ENCODE assay signal across 8 cellular contexts in genomic region chr6:49409951-49410542, GRCh38. TPM values are rescaled to one million over a fixed set of nuclear protein-coding genes. Genes with fewer than 3 reads are reported as not detected.
DNase-seq lines count a peak whose midpoint lies in the region; ATAC-seq, FAIRE-seq and TF ChIP-seq lines count a peak whose summit lies in the region.

No MANE protein-coding gene starts in this region.

- no peak overlapping the region for H3K27ac ChIP-seq in HepG2 (ENCODE audit: extremely low read length, insufficient read depth, low read length)

- FAIRE-seq in HepG2 (lab: Jason Lieb, UNC): peak; percentile 50

- no peak overlapping the region for H3K27ac Mint-ChIP-seq in CD14-positive monocyte

- H3K9me3 Mint-ChIP-seq in CD14-positive monocyte: no peaks in the 10 kb centered on the region

- H2AFZ ChIP-seq in HepG2 (ENCODE audit: low read length): no peak overlapping the region

- no peaks in the 10 kb centered on the region for H3K36me3 Mint-ChIP-seq in CD14-positive monocyte

- H3K36me3 ChIP-seq in HepG2 (replicated peaks in 1 of 2; ENCODE audit: control insufficient read depth in 1 of 2, insufficient read depth in 2 of 2, low read length in 2 of 2): no peaks in the 10 kb centered on the region

- TF ChIP-seq EP300 in HepG2 (IDR thresholded peaks at IDR 0.05; ENCODE audit: low read depth in 2 of 2, low read length in 2 of 2): no peak
- TF ChIP-seq EP300 in HepG2 (CRISPR knock-in tag; IDR thresholded peaks at IDR 0.05; ENCODE audit: borderline replicate concordance): no peak

- H4K20me1 ChIP-seq in HepG2 (ENCODE audit: insufficient read depth, low read length): no peaks in the 10 kb centered on the region

- no peaks in the 10 kb centered on the region for H3K4me1 Mint-ChIP-seq in CD14-positive monocyte

- ATAC-seq in GM19043 (IDR thresholded peaks at IDR 0.05; ENCODE audit: low read depth, unreplicated experiment) (peak; percentile 90), HG03196 (IDR thresholded peaks at IDR 0.05; ENCODE audit: unreplicated experiment) (peak; percentile 73), HepG2 (peak; percentile 97)
- peak; percentile 59 to 65 for ATAC-seq in activated CD4-positive, CD25-positive, alpha-beta regulatory T cell treated with anti-CD3 and anti-CD28 coated beads, Interleukin-2, amount 50 U/mL, for 24 hours

- H3K4me2 ChIP-seq in HepG2 (ENCODE audit: low read depth, low read length): no peak overlapping the region

- H3K4me1 ChIP-seq in HepG2 (ENCODE audit: insufficient read depth, low read length): no peaks in the 10 kb centered on the region

- intact Hi-C loops in CD14-positive monocyte (cut with micrococcal nuclease) (loop anchor here in 1 of 2 donors (5.0 kb wide), 1 partner anchor 1623 kb away; no protein-coding TSS in a partner anchor), HepG2 (cut with micrococcal nuclease; ENCODE audit: unreplicated experiment) (loop anchor here (1.0 to 10.0 kb wide), 3 partner anchors 53 to 1775 kb away; partner anchors contain the start of genes CENPQ and MMUT)

- BruUV-seq in HepG2 (replicated peaks; lab: Mats Ljungman, UMichigan): no TSS peak

- TF ChIP-seq CTCF in CD14-positive monocyte (IDR thresholded peaks at IDR 0.05): peak; percentile 76
- peak; percentile 85 for TF ChIP-seq CTCF in HepG2 (CRISPR knock-in tag; IDR thresholded peaks at IDR 0.05)

- peaks cover 0 to 5% (median 2%) of the 10 kb centered on the region in 3 donors for H3K27me3 Mint-ChIP-seq in CD14-positive monocyte (ENCODE audit: low read depth in 3 of 3)

- DNase-seq in CD14-positive monocyte (ENCODE audit: low spot score) (no peak), NCI-H2227 treated with DMSO at 0.1 percent for 48 hours (lab: John Stamatoyannopoulos, UW) (peak; percentile 30), cerebellum (ENCODE audit: low spot score) (peak; percentile 41), HepG2 (ENCODE audit: low spot score) (peak; percentile 59)
- DNase-seq in stimulated activated CD4-positive, alpha-beta T cell treated with anti-CD3 and anti-CD28 coated beads, TNF-alpha, amount 100 ng/mL, for 4 hours (ENCODE audit: low read depth in 3 of 3): peak; percentile 6 to 33 (median 30)

- POLR2A ChIA-PET in HepG2 (lab: Yijun Ruan, JAX): no interaction called here

- no peak overlapping the region for H3K4me3 ChIP-seq in HepG2 (replicated peaks in 1 of 3; ENCODE audit: insufficient read depth in 1 of 3, low read depth in 2 of 3, low read length in 3 of 3)

- no peaks in the 10 kb centered on the region for H3K9me3 ChIP-seq in HepG2 (ENCODE audit: low read length)

- in situ Hi-C loops in HepG2 (cut with HindIII; ENCODE audit: extremely low pct_ligation_motif_present, low pct_unique_long_range_greater_than_20kb): no loop called here

- H3K27me3 ChIP-seq in HepG2 (ENCODE audit: control insufficient read depth in 1 of 2, insufficient read depth in 2 of 2, low read length in 2 of 2): no peaks in the 10 kb centered on the region

- H3K9ac ChIP-seq in HepG2 (ENCODE audit: insufficient read depth, low read depth, low read length): no peak overlapping the region

- TF ChIP-seq POLR2A in HepG2 (IDR thresholded peaks at IDR 0.05; ENCODE audit: insufficient read depth in 1 of 2, low read depth in 2 of 2, low read length in 2 of 2): no peak

- 0% methylated on average over 9 of the region's 9 CpGs for WGBS in HepG2 (ENCODE audit: low lambda C conversion rate)

- no peak for TF ChIP-seq RAD21 in HepG2 (CRISPR knock-in tag; IDR thresholded peaks at IDR 0.05)

- CTCF ChIA-PET in HepG2 (lab: Yijun Ruan, JAX; ENCODE audit: low intra/inter-chr PET ratio, low total read pairs): interaction anchor here (1.6 to 1.8 kb wide), 2 partner anchors 1621 to 1622 kb away, joined by 4 to 9 read pairs; no protein-coding TSS in a partner anchor

- no peak overlapping the region for H3K4me3 Mint-ChIP-seq in CD14-positive monocyte

- H3K79me2 ChIP-seq in HepG2 (ENCODE audit: insufficient read depth, low read length): no peaks in the 10 kb centered on the region

TF ChIP-seq in HepG2, 621 proteins besides CTCF, POLR2A, EP300 and RAD21 (continues in another document):
- TF ChIP-seq THAP8 (CRISPR knock-in tag; IDR thresholded peaks at IDR 0.05; ENCODE audit: borderline replicate concordance): no peak
- TF ChIP-seq MIXL1 (CRISPR knock-in tag; IDR thresholded peaks at IDR 0.05): peak; percentile 25; the same call in 1 of the 2 replicates
- TF ChIP-seq TERF1 (CRISPR knock-in tag; IDR thresholded peaks at IDR 0.05): no peak
- TF ChIP-seq NCOR1 (IDR thresholded peaks at IDR 0.05; ENCODE audit: borderline replicate concordance, low read length): no peak
- TF ChIP-seq ZNF432 (CRISPR knock-in tag; IDR thresholded peaks at IDR 0.05; ENCODE audit: borderline replicate concordance): no peak
- peak; percentile 81 for TF ChIP-seq SMC3 (IDR thresholded peaks at IDR 0.05; ENCODE audit: low read length)
- peak; percentile 73 for TF ChIP-seq STAG1 (CRISPR knock-in tag; IDR thresholded peaks at IDR 0.05)

RNA-seq across cellular contexts. Expression of gene MMUT, which starts 53.0 kb away (rescaled TPM):
- polyA plus RNA-seq in CD14-positive monocyte (1 to 10 TPM; 6.4 to 9.2 TPM), HepG2 (2011; rRNA removed) (14.6 and 16.1 TPM in 2 replicates)
- total RNA-seq in cerebellum (12.6 TPM), HepG2 (2016; rRNA removed; fragmentation: Illumina TruSeq; extraction: Trizol) (15.8 and 20.5 TPM in 2 replicates)
- total RNA-seq in HepG2 (2016; cell fraction: cytosol; rRNA removed; fragmentation: Illumina TruSeq; extraction: Trizol; ENCODE audit: low read depth): 1.8 and 1.9 TPM in 2 replicates
- total RNA-seq in HepG2 (2016; cell fraction: insoluble cytoplasmic fraction; rRNA removed; fragmentation: Illumina TruSeq; extraction: Trizol): 15.7 and 20.8 TPM in 2 replicates
- 4.1 and 5.0 TPM in 2 replicates for total RNA-seq in HepG2 (2016; cell fraction: membrane; rRNA removed; fragmentation: Illumina TruSeq; extraction: Trizol)
- 18.3 and 24.5 TPM in 2 replicates for total RNA-seq in HepG2 (2016; cell fraction: nucleus; rRNA removed; fragmentation: Illumina TruSeq; extraction: Trizol)
- 7.5 and 11.5 TPM in 2 replicates for polyA plus RNA-seq in HepG2 (2011; cell fraction: cytosol; rRNA removed)
- 8.1 and 9.6 TPM in 2 replicates for polyA plus RNA-seq in HepG2 (2011; cell fraction: nucleus; rRNA removed)
- polyA plus RNA-seq in HepG2 (2012): 19.6 and 28.3 TPM in 2 replicates
- 1.3 and 1.4 TPM in 2 replicates for polyA plus RNA-seq in HepG2 (2016; cell fraction: cytosol; fragmentation: Illumina TruSeq; extraction: Trizol; ENCODE audit: low read depth)
- polyA plus RNA-seq in HepG2 (2016; cell fraction: insoluble cytoplasmic fraction; fragmentation: Illumina TruSeq; extraction: Trizol; ENCODE audit: low read depth): 15.0 and 15.9 TPM in 2 replicates
- 2.2 and 2.7 TPM in 2 replicates for polyA plus RNA-seq in HepG2 (2016; cell fraction: membrane; fragmentation: Illumina TruSeq; extraction: Trizol; ENCODE audit: low read depth)
- 22.7 and 24.8 TPM in 2 replicates for polyA plus RNA-seq in HepG2 (2016; cell fraction: nucleus; fragmentation: Illumina TruSeq; extraction: Trizol; ENCODE audit: insufficient read depth, low read depth)
- polyA minus RNA-seq in HepG2 (2011; rRNA and poly(A)+ RNA removed; ENCODE audit: low replicate concordance): 7.0 and 10.2 TPM in 2 replicates
- 11.9 and 13.3 TPM in 2 replicates for polyA minus RNA-seq in HepG2 (2011; cell fraction: cytosol; rRNA and poly(A)+ RNA removed)
- polyA minus RNA-seq in HepG2 (2011; cell fraction: nucleus; rRNA and poly(A)+ RNA removed): 16.4 and 20.9 TPM in 2 replicates

RNA-seq across cellular contexts. Expression of gene CENPQ, which starts 53.1 kb away (rescaled TPM):
- polyA plus RNA-seq in CD14-positive monocyte (1 to 10 TPM; 3.0 to 3.3 TPM), HepG2 (2011; rRNA removed) (5.5 and 9.1 TPM in 2 replicates)
- total RNA-seq in cerebellum (6.5 TPM), HepG2 (2016; rRNA removed; fragmentation: Illumina TruSeq; extraction: Trizol) (20.1 and 29.4 TPM in 2 replicates)
- 7.2 and 8.1 TPM in 2 replicates for total RNA-seq in HepG2 (2016; cell fraction: cytosol; rRNA removed; fragmentation: Illumina TruSeq; extraction: Trizol; ENCODE audit: low read depth)
- total RNA-seq in HepG2 (2016; cell fraction: insoluble cytoplasmic fraction; rRNA removed; fragmentation: Illumina TruSeq; extraction: Trizol): 21.6 and 28.9 TPM in 2 replicates
- total RNA-seq in HepG2 (2016; cell fraction: membrane; rRNA removed; fragmentation: Illumina TruSeq; extraction: Trizol): 13.4 and 15.9 TPM in 2 replicates
- total RNA-seq in HepG2 (2016; cell fraction: nucleus; rRNA removed; fragmentation: Illumina TruSeq; extraction: Trizol): 14.3 and 14.9 TPM in 2 replicates
- polyA plus RNA-seq in HepG2 (2011; cell fraction: cytosol; rRNA removed): 2.6 and 4.3 TPM in 2 replicates
- 1.6 TPM in 2 replicates for polyA plus RNA-seq in HepG2 (2011; cell fraction: nucleus; rRNA removed)
- polyA plus RNA-seq in HepG2 (2012): 6.6 and 10.3 TPM in 2 replicates
- polyA plus RNA-seq in HepG2 (2016; cell fraction: cytosol; fragmentation: Illumina TruSeq; extraction: Trizol; ENCODE audit: low read depth): 2.2 and 2.6 TPM in 2 replicates
- polyA plus RNA-seq in HepG2 (2016; cell fraction: insoluble cytoplasmic fraction; fragmentation: Illumina TruSeq; extraction: Trizol; ENCODE audit: low read depth): 27.0 and 27.3 TPM in 2 replicates
- polyA plus RNA-seq in HepG2 (2016; cell fraction: membrane; fragmentation: Illumina TruSeq; extraction: Trizol; ENCODE audit: low read depth): 4.6 and 4.7 TPM in 2 replicates
- 16.3 and 19.0 TPM in 2 replicates for polyA plus RNA-seq in HepG2 (2016; cell fraction: nucleus; fragmentation: Illumina TruSeq; extraction: Trizol; ENCODE audit: insufficient read depth, low read depth)
- 1.6 and 1.7 TPM in 2 replicates for polyA minus RNA-seq in HepG2 (2011; rRNA and poly(A)+ RNA removed; ENCODE audit: low replicate concordance)
- 2.9 and 3.0 TPM in 2 replicates for polyA minus RNA-seq in HepG2 (2011; cell fraction: cytosol; rRNA and poly(A)+ RNA removed)
- 4.1 and 6.4 TPM in 2 replicates for polyA minus RNA-seq in HepG2 (2011; cell fraction: nucleus; rRNA and poly(A)+ RNA removed)
